11 cellular contexts compared by ENCODE assay signal in genomic region chr20:59403962-59404314, GRCh38.
DNase-seq lines count a peak whose midpoint lies in the region; ATAC-seq and TF ChIP-seq lines count a peak whose summit lies in the region.
"Had no signal": no experiment of that assay in that cellular context is flagged by ENCODE, and none has a peak within 500 bp of the region (broad histone marks: within the 10 kb centered on the region; RNA-seq: fewer than 3 reads in every experiment).

No MANE protein-coding gene starts in this region.

- no peaks in the 10 kb centered on the region for H3K36me3 Mint-ChIP-seq in progenitor cell of endocrine pancreas (ENCODE audit: insufficient read depth)

- ATAC-seq in HG02885 (IDR thresholded peaks at IDR 0.05; ENCODE audit: poor library complexity, unreplicated experiment), result no peak

- DNase-seq in NCI-H748 treated with DMSO at 0.1 percent for 48 hours (lab: John Stamatoyannopoulos, UW) (peak; percentile 3), NCI-H748 (lab: John Stamatoyannopoulos, UW; ENCODE audit: unreplicated experiment) (no peak), colonic mucosa (no peak), progenitor cell of endocrine pancreas (ENCODE audit: low spot score, unreplicated experiment) (no peak), GM13977 (ENCODE audit: low spot score) (no peak), foreskin fibroblast (no peak)
- DNase-seq: DMS53, GOT3 had no signal

- H3K4me1 ChIP-seq in HUES64 (ENCODE audit: insufficient read depth, low read length), result peaks cover 10% of the 10 kb centered on the region; the same call in 1 of the 2 replicates
- H3K4me1 ChIP-seq in colonic mucosa, result peaks cover 12% of the 10 kb centered on the region

- in situ Hi-C loops in GM13977 (cut with MboI; ENCODE audit: low pct_unique_long_range_greater_than_20kb, low sequenced_read_pairs, unreplicated experiment), result no loop called here

- H3K27ac ChIP-seq in HUES64 (ENCODE audit: low read depth, low read length) (no peak overlapping the region), colonic mucosa (no peak overlapping the region)
- H3K27ac ChIP-seq: upper lobe of left lung had no signal

- H3K9ac ChIP-seq in HUES64 (ENCODE audit: low read depth, low read length) (no peak overlapping the region), colonic mucosa (ENCODE audit: low read depth in 2 of 2, low read length in 2 of 2) (no peak overlapping the region)

- H3K27ac Mint-ChIP-seq in progenitor cell of endocrine pancreas, result no peak overlapping the region

- intact Hi-C loops in colonic mucosa (cut with DNase I), result loop anchor here (5.0 kb wide), 2 partner anchors 182 to 317 kb away; no protein-coding TSS in a partner anchor

- H3K9me3 ChIP-seq in HUES64 (ENCODE audit: insufficient read depth, low read depth, low read length) (no peaks in the 10 kb centered on the region), colonic mucosa (no peaks in the 10 kb centered on the region)
- H3K9me3 ChIP-seq: upper lobe of left lung had no signal

- H3K4me1 Mint-ChIP-seq in progenitor cell of endocrine pancreas (ENCODE audit: low read depth), result peaks cover 4% of the 10 kb centered on the region

- H3K9me3 Mint-ChIP-seq in progenitor cell of endocrine pancreas (ENCODE audit: low read depth), result no peaks in the 10 kb centered on the region

- 37% methylated on average over 9 of the region's 9 CpGs for WGBS in HUES64

- no peak for TF ChIP-seq CTCF in colonic mucosa (IDR thresholded peaks at IDR 0.05)
- peak; percentile 2 for TF ChIP-seq CTCF in progenitor cell of endocrine pancreas (IDR thresholded peaks at IDR 0.05; ENCODE audit: unreplicated experiment)
- TF ChIP-seq CTCF in GM13977 (IDR thresholded peaks at IDR 0.05; ENCODE audit: extremely low read depth, insufficient read depth, missing control alignments), result no peak
- TF ChIP-seq CTCF in foreskin fibroblast (IDR thresholded peaks at IDR 0.05; ENCODE audit: low read depth, low read length), result no peak

- peak overlapping the region; percentile 54 for H3K4me3 ChIP-seq in HUES64 (ENCODE audit: low read length)
- peak overlapping the region; percentile 12 for H3K4me3 ChIP-seq in colonic mucosa
- no peak overlapping the region for H3K4me3 ChIP-seq in foreskin fibroblast (ENCODE audit: low read depth in 1 of 2, low read length in 2 of 2)
- H3K4me3 ChIP-seq: upper lobe of left lung had no signal

- H3K27me3 Mint-ChIP-seq in progenitor cell of endocrine pancreas, result peaks cover 43% of the 10 kb centered on the region

- H3K27me3 ChIP-seq in HUES64 (ENCODE audit: insufficient read depth, low read length), result peaks cover 37% of the 10 kb centered on the region
- H3K27me3 ChIP-seq in colonic mucosa, result peaks cover 17% of the 10 kb centered on the region

- no peaks in the 10 kb centered on the region for H3K36me3 ChIP-seq in HUES64 (ENCODE audit: insufficient read depth, low read length)
- no peaks in the 10 kb centered on the region for H3K36me3 ChIP-seq in colonic mucosa
- H3K36me3 ChIP-seq: upper lobe of left lung had no signal

- peak overlapping the region; percentile 19 for H3K4me3 Mint-ChIP-seq in progenitor cell of endocrine pancreas (ENCODE audit: low read depth)

Comparison
In these comparisons a context has a peak if more than half of its experiments do, and no peak if none do; other contexts are left out.
1. H3K4me3 ChIP-seq: peak in HUES64 (single experiment) and colonic mucosa (single experiment); none in foreskin fibroblast (0 of 2).